ENCODE assay signal across 15 cellular contexts in genomic region chr17:5075472-5075871, GRCh38. TPM values are rescaled to one million over a fixed set of nuclear protein-coding genes. Genes with fewer than 3 reads are reported as not detected.
"Had no signal": no experiment of that assay in that cellular context is flagged by ENCODE, and none has a peak within 500 bp of the region (broad histone marks: within the 10 kb centered on the region; RNA-seq: fewer than 3 reads in every experiment).

No MANE protein-coding gene starts in this region.

RNA-seq across cellular contexts. Expression of gene SLC52A1, which starts 40.2 kb away (rescaled TPM):
- total RNA-seq: chondrocyte, frontal cortex, glomerular endothelial cell, mononuclear cell, osteocyte, right atrium auricular region, sigmoid colon, subcutaneous adipose tissue, tibial nerve had no signal
- polyA plus RNA-seq: fibroblast of lung, heart left ventricle, neural cell had no signal

RNA-seq across cellular contexts. Expression of gene USP6, which starts 40.4 kb away (rescaled TPM):
- total RNA-seq: dermis microvascular lymphatic vessel endothelial cell, esophagus mucosa, fibroblast of lung, glomerular endothelial cell, lung microvascular endothelial cell, right atrium auricular region had no signal
- polyA plus RNA-seq: neural cell had no signal
